In the genomic region with DNA sequence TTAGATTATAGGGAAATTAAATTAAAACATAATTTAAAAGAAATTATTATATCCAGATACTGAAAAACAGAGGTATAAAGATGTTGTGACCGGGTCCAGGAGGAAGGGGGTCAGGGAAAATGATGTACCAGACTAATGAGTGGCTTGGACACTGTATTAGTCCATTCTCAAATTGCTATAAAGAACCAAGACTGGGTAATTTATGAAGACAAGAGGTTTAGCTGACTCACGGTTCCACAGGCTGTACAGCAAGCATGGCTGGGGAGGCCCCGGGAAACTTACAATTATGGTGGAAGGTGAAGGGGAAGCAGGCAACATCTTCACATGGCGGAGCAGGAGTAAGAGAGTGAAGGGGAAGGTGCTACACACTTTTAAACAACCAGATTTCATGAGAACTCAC, we compare ENCODE assay signal across 1 cellular context.
TF ChIP-seq lines count a peak whose summit lies in the region.

No MANE protein-coding gene starts in this region.

TF ChIP-seq in A549, 52 proteins besides CTCF, POLR2A, EP300 and RAD21 (continued from another document):
- TF ChIP-seq ZFP36 (IDR thresholded peaks at IDR 0.05; ENCODE audit: borderline replicate concordance, partially characterized antibody) (no peak), EHMT2 (IDR thresholded peaks at IDR 0.05; ENCODE audit: low read depth) (no peak), TP53 (CRISPR knock-in tag; IDR thresholded peaks at IDR 0.05) (no peak), HOXA7 (CRISPR knock-in tag; IDR thresholded peaks at IDR 0.05) (no peak), BHLHE40 (IDR thresholded peaks at IDR 0.05; ENCODE audit: low read depth, low read length) (no peak), CHD4 (IDR thresholded peaks at IDR 0.05; ENCODE audit: borderline replicate concordance) (no peak)
- TF ChIP-seq, protein P1, sequence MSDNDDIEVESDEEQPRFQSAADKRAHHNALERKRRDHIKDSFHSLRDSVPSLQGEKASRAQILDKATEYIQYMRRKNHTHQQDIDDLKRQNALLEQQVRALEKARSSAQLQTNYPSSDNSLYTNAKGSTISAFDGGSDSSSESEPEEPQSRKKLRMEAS (IDR thresholded peaks at IDR 0.05), result no peak
- TF ChIP-seq, protein P2, sequence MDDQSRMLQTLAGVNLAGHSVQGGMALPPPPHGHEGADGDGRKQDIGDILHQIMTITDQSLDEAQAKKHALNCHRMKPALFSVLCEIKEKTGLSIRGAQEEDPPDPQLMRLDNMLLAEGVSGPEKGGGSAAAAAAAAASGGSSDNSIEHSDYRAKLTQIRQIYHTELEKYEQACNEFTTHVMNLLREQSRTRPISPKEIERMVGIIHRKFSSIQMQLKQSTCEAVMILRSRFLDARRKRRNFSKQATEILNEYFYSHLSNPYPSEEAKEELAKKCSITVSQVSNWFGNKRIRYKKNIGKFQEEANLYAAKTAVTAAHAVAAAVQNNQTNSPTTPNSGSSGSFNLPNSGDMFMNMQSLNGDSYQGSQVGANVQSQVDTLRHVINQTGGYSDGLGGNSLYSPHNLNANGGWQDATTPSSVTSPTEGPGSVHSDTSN (IDR thresholded peaks at IDR 0.05), result no peak
- TF ChIP-seq, protein P3, sequence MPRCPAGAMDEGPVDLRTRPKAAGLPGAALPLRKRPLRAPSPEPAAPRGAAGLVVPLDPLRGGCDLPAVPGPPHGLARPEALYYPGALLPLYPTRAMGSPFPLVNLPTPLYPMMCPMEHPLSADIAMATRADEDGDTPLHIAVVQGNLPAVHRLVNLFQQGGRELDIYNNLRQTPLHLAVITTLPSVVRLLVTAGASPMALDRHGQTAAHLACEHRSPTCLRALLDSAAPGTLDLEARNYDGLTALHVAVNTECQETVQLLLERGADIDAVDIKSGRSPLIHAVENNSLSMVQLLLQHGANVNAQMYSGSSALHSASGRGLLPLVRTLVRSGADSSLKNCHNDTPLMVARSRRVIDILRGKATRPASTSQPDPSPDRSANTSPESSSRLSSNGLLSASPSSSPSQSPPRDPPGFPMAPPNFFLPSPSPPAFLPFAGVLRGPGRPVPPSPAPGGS (IDR thresholded peaks at IDR 0.05), result no peak
TF ChIP-seq in A549: peak in this region for 0.
